9 cellular contexts compared by ENCODE assay signal in the genomic region with DNA sequence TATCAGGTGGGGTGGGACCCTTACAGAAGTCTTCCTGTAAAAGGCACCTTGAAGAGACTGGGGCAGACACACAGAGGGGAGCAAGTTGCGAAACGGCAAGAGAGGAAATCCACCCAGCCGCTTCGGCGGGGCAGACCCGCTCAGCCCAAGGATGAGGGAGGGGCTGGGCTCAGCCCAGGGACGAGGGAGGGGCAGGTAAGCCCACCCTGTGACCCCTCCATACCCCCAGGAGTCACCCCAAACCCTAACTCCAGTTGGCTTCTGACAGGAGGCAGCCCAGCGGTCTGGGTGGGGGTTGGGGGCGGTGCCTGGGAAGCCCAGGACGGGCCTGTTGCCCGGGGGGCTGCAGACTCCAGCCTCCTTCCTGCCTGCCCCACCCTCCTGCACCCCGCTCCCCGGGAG. TPM values are rescaled to one million over a fixed set of nuclear protein-coding genes. Genes with fewer than 3 reads are reported as not detected.
DNase-seq lines count a peak whose midpoint lies in the region; ATAC-seq, FAIRE-seq and TF ChIP-seq lines count a peak whose summit lies in the region.
"Had no signal": no experiment of that assay in that cellular context is flagged by ENCODE, and none has a peak within 500 bp of the region (broad histone marks: within the 10 kb centered on the region; RNA-seq: fewer than 3 reads in every experiment).

No MANE protein-coding gene starts in this region.

- DNase-seq in GM12891 (ENCODE audit: insufficient read length, low spot score), result peak; percentile 7
- DNase-seq in cardiac muscle cell (ENCODE audit: low read depth in 1 of 2, low spot score in 1 of 2), result no peak
- DNase-seq in retinal pigment epithelial cell (ENCODE audit: low read depth), result no peak
- no peak for DNase-seq in A172 (ENCODE audit: low spot score)
- no peak for DNase-seq in HK-2 (ENCODE audit: unreplicated experiment)
- no peak for DNase-seq in nucleus accumbens (lab: John Stamatoyannopoulos, UW)

- peak overlapping the region; percentile 72; the same call in 1 of the 2 replicates for H3K27ac ChIP-seq in VCaP
- H3K27ac ChIP-seq in cardiac muscle cell, result no peak overlapping the region

- FAIRE-seq in GM12891 (lab: Jason Lieb, UNC), result no peak

- ATAC-seq in HG02981 (IDR thresholded peaks at IDR 0.05; ENCODE audit: unreplicated experiment), result no peak

- TF ChIP-seq CTCF in VCaP (conservative IDR thresholded peaks at IDR 0.05), result no peak
- no peak for TF ChIP-seq CTCF in cardiac muscle cell (IDR thresholded peaks at IDR 0.05; ENCODE audit: low read depth, low read length)
- no peak for TF ChIP-seq CTCF in retinal pigment epithelial cell (conservative IDR thresholded peaks at IDR 0.05; ENCODE audit: low read depth, low read length)

- H3K4me1 ChIP-seq in cardiac muscle cell (ENCODE audit: low read depth), result peaks cover 34% of the 10 kb centered on the region

- no peaks in the 10 kb centered on the region for H3K9me3 ChIP-seq in cardiac muscle cell (ENCODE audit: low read depth)

- no peaks in the 10 kb centered on the region for H3K36me3 ChIP-seq in cardiac muscle cell

- H3K4me3 ChIP-seq in cardiac muscle cell (peak overlapping the region; percentile 65), retinal pigment epithelial cell (ENCODE audit: low read length) (peak overlapping the region; percentile 65)

- H3K27me3 ChIP-seq in cardiac muscle cell, result no peaks in the 10 kb centered on the region

- TF ChIP-seq POLR2A in GM12891 (IDR thresholded peaks at IDR 0.05; ENCODE audit: low read depth, low read length), result no peak

TF ChIP-seq in GM12891, 5 proteins besides CTCF, POLR2A, EP300 and RAD21:
- TF ChIP-seq TAF1 (IDR thresholded peaks at IDR 0.05; ENCODE audit: low read depth, low read length) (no peak), PAX5 (IDR thresholded peaks at IDR 0.05; ENCODE audit: insufficient read depth, low read length, severe bottlenecking) (no peak), POLR2AphosphoS5 (IDR thresholded peaks at IDR 0.05; ENCODE audit: low read depth, low read length) (no peak), SPI1 (IDR thresholded peaks at IDR 0.05; ENCODE audit: low read depth, low read length) (no peak), POU2F2 (IDR thresholded peaks at IDR 0.05; ENCODE audit: low read depth, low read length) (no peak)

RNA-seq across cellular contexts. Expression of a gene that starts 1.0 kb away (rescaled TPM):
- not detected for polyA plus RNA-seq in GM12891 (2012; ENCODE audit: low read depth, missing spikeins)
- 29.4 and 33.9 TPM in 2 replicates for total RNA-seq in cardiac muscle cell
- 19.3 and 20.9 TPM in 2 replicates for polyA plus RNA-seq in cardiac muscle cell
- total RNA-seq in A172 (2014; rRNA removed; shearing (Covaris generic)), result 18.1 and 18.5 TPM in 2 replicates

RNA-seq across cellular contexts. Expression of a gene that starts 54.5 kb away (rescaled TPM):
- polyA plus RNA-seq in GM12891 (2012; ENCODE audit: low read depth, missing spikeins), result not detected
- not detected in 2 replicates for total RNA-seq in cardiac muscle cell
- not detected in 2 replicates for polyA plus RNA-seq in cardiac muscle cell
- not detected in 2 replicates for total RNA-seq in A172 (2014; rRNA removed; shearing (Covaris generic))
- total RNA-seq: activated CD8-positive, alpha-beta memory T cell treated with anti-CD3 and anti-CD28 coated beads for 36 hours had no signal
